34 cellular contexts compared by ENCODE assay signal in genomic region chr15:28783466-28783865, GRCh38.
"Had no signal": no experiment of that assay in that cellular context is flagged by ENCODE, and none has a peak within 500 bp of the region (broad histone marks: within the 10 kb centered on the region; RNA-seq: fewer than 3 reads in every experiment).

No MANE protein-coding gene starts in this region.

- H3K9ac ChIP-seq: KMS-11 had no signal

- H3K4me3 ChIP-seq: MG63 had no signal

- DNase-seq: Karpas-422, Kasumi-1, KG1, MG63, MM.1S, MV-4-11, NCI-H1048, NCI-H1092, NCI-H1092 treated with DMSO at 0.1 percent for 48 hours, NCI-H1105, NCI-H1105 treated with DMSO at 0.1 percent for 48 hours, NCI-H1417, NCI-H1417 treated with DMSO at 0.1 percent for 48 hours, NCI-H1436, NCI-H1436 treated with DMSO at 0.1 percent for 48 hours, NCI-H146, NCI-H1694, NCI-H1694 treated with DMSO at 0.1 percent for 48 hours, NCI-H187, NCI-H187 treated with DMSO at 0.1 percent for 48 hours, NCI-H1930, NCI-H2029, NCI-H2029 treated with DMSO at 0.1 percent for 48 hours, NCI-H2081, NCI-H2081 treated with DMSO at 0.1 percent for 48 hours, NCI-H2107, NCI-H2171, NCI-H2171 treated with DMSO at 0.1 percent for 48 hours, NCI-H2227 treated with DMSO at 0.1 percent for 48 hours, NCI-H226, NCI-H345, NCI-H446, NCI-H446 treated with DMSO at 0.1 percent for 48 hours had no signal

- H3K36me3 ChIP-seq: MG63 had no signal

- H3K27me3 ChIP-seq: MG63 had no signal

- H3K9me3 ChIP-seq: MG63 had no signal

- H3K27ac ChIP-seq: KMS-11 had no signal
